In genomic region chr17:65987988-65988387, GRCh38 we compare ENCODE assay signal across 9 cellular contexts.
DNase-seq lines count a peak whose midpoint lies in the region; ATAC-seq and TF ChIP-seq lines count a peak whose summit lies in the region.
"Had no signal": no experiment of that assay in that cellular context is flagged by ENCODE, and none has a peak within 500 bp of the region (broad histone marks: within the 10 kb centered on the region; RNA-seq: fewer than 3 reads in every experiment).

No MANE protein-coding gene starts in this region.

- in situ Hi-C loops in astrocyte of the cerebellum (cut with HindIII; ENCODE audit: low sequenced_read_pairs) = loop anchor here (10.0 kb wide), 1 partner anchor 433 kb away; no protein-coding TSS in a partner anchor

- TF ChIP-seq CTCF in astrocyte of the cerebellum (IDR thresholded peaks at IDR 0.05; ENCODE audit: low read depth, low read length, missing control alignments) = peak; percentile 60

- no peak overlapping the region for H3K4me3 ChIP-seq in astrocyte of the cerebellum (ENCODE audit: low read depth, low read length)
- H3K4me3 ChIP-seq: SJCRH30 had no signal

- peak; percentile 53 for DNase-seq in ELF-1 (ENCODE audit: low read depth, low spot score)
- DNase-seq in LHCN-M2 (ENCODE audit: low read depth) = peak; percentile 28
- peak; percentile 19 for DNase-seq in astrocyte of the cerebellum (ENCODE audit: low read depth)
- peak; percentile 66 to 70 for DNase-seq in lung microvascular endothelial cell (ENCODE audit: low read depth in 2 of 2)
- DNase-seq in CD1c-positive myeloid dendritic cell (ENCODE audit: extremely low spot score) = no peak
- no peak for DNase-seq in anterior cingulate cortex (lab: John Stamatoyannopoulos, UW)
- DNase-seq in NCI-H1694 (lab: John Stamatoyannopoulos, UW) = no peak

- ATAC-seq in GM21528 (IDR thresholded peaks at IDR 0.05; ENCODE audit: low FRiP score, unreplicated experiment) = no peak

Comparison
In these comparisons a context has a peak if more than half of its experiments do, and no peak if none do; other contexts are left out.
1. DNase-seq: peak in ELF-1 (single experiment), LHCN-M2 (single experiment), astrocyte of the cerebellum (single experiment) and lung microvascular endothelial cell (2 of 2); none in CD1c-positive myeloid dendritic cell (single experiment), anterior cingulate cortex (0 of 58) and NCI-H1694 (single experiment).